Comparison of ENCODE assay signal across 1 cellular context in the genomic region with DNA sequence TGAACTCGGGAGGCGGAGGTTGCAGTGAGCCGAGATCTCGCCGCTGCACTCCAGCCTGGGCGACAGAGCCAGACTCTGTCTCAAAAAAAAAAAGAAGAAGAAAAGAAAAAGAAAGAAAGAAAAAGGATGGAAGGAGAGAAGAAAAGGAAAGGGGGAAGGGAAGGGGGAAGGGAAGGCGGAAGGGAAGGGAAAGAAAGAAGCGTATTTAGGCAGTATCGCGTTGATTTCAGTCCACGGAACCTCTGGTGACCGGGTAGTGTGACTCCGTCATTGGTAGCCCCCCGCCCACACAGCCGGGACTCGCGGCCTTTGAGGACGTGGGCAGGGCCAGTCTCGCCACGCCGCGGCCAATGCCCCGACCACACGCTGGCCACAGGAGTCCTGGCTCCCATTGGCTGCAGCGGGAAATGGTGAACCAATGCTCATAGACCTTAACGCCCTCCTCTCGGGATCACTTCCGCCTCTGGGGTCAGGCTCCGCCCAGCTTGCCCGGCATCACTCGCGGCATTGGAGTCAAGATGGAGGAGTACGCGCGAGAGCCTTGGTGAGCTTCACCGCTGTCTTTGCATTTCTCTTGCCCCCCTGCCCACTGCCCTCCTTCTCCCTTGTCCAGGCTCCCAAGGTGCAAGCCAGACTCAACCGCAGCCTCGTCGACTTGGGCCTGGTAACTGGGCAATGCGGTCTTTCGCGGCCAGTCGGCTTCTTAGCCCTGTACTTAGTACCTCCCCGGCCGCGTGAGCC.
TF ChIP-seq lines count a peak whose summit lies in the region.

A gene (plus strand): TSS at position 495 of the 741 bp plus-strand sequence. CDS start 24 bp downstream, at position 519.

TF ChIP-seq in HEK293, 187 proteins besides CTCF, POLR2A, EP300 and RAD21 (continued from another document and continues in another):
- TF ChIP-seq, protein P1, sequence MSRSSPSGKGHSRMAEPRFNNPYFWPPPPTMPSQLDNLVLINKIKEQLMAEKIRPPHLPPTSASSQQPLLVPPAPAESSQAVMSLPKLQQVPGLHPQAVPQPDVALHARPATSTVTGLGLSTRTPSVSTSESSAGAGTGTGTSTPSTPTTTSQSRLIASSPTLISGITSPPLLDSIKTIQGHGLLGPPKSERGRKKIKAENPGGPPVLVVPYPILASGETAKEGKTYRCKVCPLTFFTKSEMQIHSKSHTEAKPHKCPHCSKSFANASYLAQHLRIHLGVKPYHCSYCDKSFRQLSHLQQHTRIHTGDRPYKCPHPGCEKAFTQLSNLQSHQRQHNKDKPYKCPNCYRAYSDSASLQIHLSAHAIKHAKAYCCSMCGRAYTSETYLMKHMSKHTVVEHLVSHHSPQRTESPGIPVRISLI (tag by site-specific recombination; IDR thresholded peaks at IDR 0.05): no peak; the same call in none of the 2 replicates
- TF ChIP-seq ZNF121 (tag by site-specific recombination; IDR thresholded peaks at IDR 0.05) (no peak), OSR2 (tag by site-specific recombination; IDR thresholded peaks at IDR 0.05) (no peak), SP2 (tag by site-specific recombination; IDR thresholded peaks at IDR 0.05) (peak; percentile 96), PRDM1 (tag by site-specific recombination; IDR thresholded peaks at IDR 0.05) (peak; percentile 99), BCL11B (tag by site-specific recombination; IDR thresholded peaks at IDR 0.05; ENCODE audit: low read depth) (peak; percentile 95), ZNF549 (tag by site-specific recombination; IDR thresholded peaks at IDR 0.05) (no peak), TCF7L2 (IDR thresholded peaks at IDR 0.05; ENCODE audit: borderline replicate concordance, low read depth, low read length) (no peak), YY1 (tag by site-specific recombination; IDR thresholded peaks at IDR 0.05) (peak; percentile 86; the same call in 1 of the 2 replicates), ZNF211 (tag by site-specific recombination; IDR thresholded peaks at IDR 0.05; ENCODE audit: low read depth) (no peak), ZNF37A (tag by site-specific recombination; IDR thresholded peaks at IDR 0.05) (no peak), GLIS1 (tag by site-specific recombination; IDR thresholded peaks at IDR 0.05) (peak; percentile 58; the same call in 1 of the 2 replicates), ZEB2 (tag by site-specific recombination; IDR thresholded peaks at IDR 0.05) (peak; percentile 64; the same call in 1 of the 2 replicates), RBAK (tag by site-specific recombination; IDR thresholded peaks at IDR 0.05) (no peak), ZNF600 (tag by site-specific recombination; IDR thresholded peaks at IDR 0.05) (0 out of 2 replicates have a peak, but pooled peaks have one; percentile 8), ZNF16 (tag by site-specific recombination; IDR thresholded peaks at IDR 0.05; ENCODE audit: low read depth) (no peak), ZNF560 (tag by site-specific recombination; IDR thresholded peaks at IDR 0.05; ENCODE audit: borderline replicate concordance) (no peak), ZNF561 (tag by site-specific recombination; IDR thresholded peaks at IDR 0.05; ENCODE audit: borderline replicate concordance) (no peak; the same call in 1 of the 2 replicates), ZNF2 (tag by site-specific recombination; IDR thresholded peaks at IDR 0.05) (peak; percentile 87), GLI4 (tag by site-specific recombination; IDR thresholded peaks at IDR 0.05) (0 out of 2 replicates have a peak, but pooled peaks have one; percentile 37), ZNF292 (tag by site-specific recombination; IDR thresholded peaks at IDR 0.05; ENCODE audit: borderline replicate concordance, low read depth) (0 out of 2 replicates have a peak, but pooled peaks have one; percentile 4), ZBTB8A (tag by site-specific recombination; IDR thresholded peaks at IDR 0.05) (0 out of 2 replicates have a peak, but pooled peaks have one; percentile 16), ZNF48 (tag by site-specific recombination; IDR thresholded peaks at IDR 0.05) (no peak), ZNF169 (tag by site-specific recombination; IDR thresholded peaks at IDR 0.05) (no peak), ZBTB20 (tag by site-specific recombination; IDR thresholded peaks at IDR 0.05) (peak; percentile 38; the same call in 1 of the 2 replicates), ZNF391 (tag by site-specific recombination; IDR thresholded peaks at IDR 0.05; ENCODE audit: borderline replicate concordance, low read depth) (peak; percentile 79), KLF9 (tag by site-specific recombination; IDR thresholded peaks at IDR 0.05; ENCODE audit: low read depth) (peak; percentile 75), ZNF777 (tag by site-specific recombination; IDR thresholded peaks at IDR 0.05; ENCODE audit: borderline replicate concordance) (no peak), MYNN (tag by site-specific recombination; IDR thresholded peaks at IDR 0.05; ENCODE audit: borderline replicate concordance) (no peak), ZNF157 (tag by site-specific recombination; IDR thresholded peaks at IDR 0.05) (no peak), ZBTB21 (tag by site-specific recombination; IDR thresholded peaks at IDR 0.05) (peak; percentile 87), ZNF175 (tag by site-specific recombination; IDR thresholded peaks at IDR 0.05) (no peak), ZBTB48 (tag by site-specific recombination; IDR thresholded peaks at IDR 0.05) (0 out of 2 replicates have a peak, but pooled peaks have one; percentile 15), SALL2 (tag by site-specific recombination; IDR thresholded peaks at IDR 0.05; ENCODE audit: borderline replicate concordance) (no peak), TRIM28 (IDR thresholded peaks at IDR 0.05; ENCODE audit: borderline replicate concordance, low read length) (peak; percentile 71; the same call in 1 of the 2 replicates), REPIN1 (tag by site-specific recombination; IDR thresholded peaks at IDR 0.05; ENCODE audit: low read depth) (0 out of 2 replicates have a peak, but pooled peaks have one; percentile 35), SETDB1 (IDR thresholded peaks at IDR 0.05; ENCODE audit: insufficient read length, low read length) (no peak), ZNF629 (tag by site-specific recombination; IDR thresholded peaks at IDR 0.05) (peak; percentile 92), ZSCAN23 (tag by site-specific recombination; IDR thresholded peaks at IDR 0.05) (peak; percentile 31; the same call in 1 of the 2 replicates), SP7 (tag by site-specific recombination; IDR thresholded peaks at IDR 0.05) (peak; percentile 58; the same call in 1 of the 2 replicates), ZNF555 (tag by site-specific recombination; conservative IDR thresholded peaks at IDR 0.05) (no peak), SP3 (tag by site-specific recombination; IDR thresholded peaks at IDR 0.05) (peak; percentile 94), ZNF311 (tag by site-specific recombination; IDR thresholded peaks at IDR 0.05; ENCODE audit: borderline replicate concordance) (no peak), YY2 (tag by site-specific recombination; IDR thresholded peaks at IDR 0.05) (peak; percentile 89), ZNF24 (tag by site-specific recombination; IDR thresholded peaks at IDR 0.05) (no peak)
- TF ChIP-seq, protein P2, sequence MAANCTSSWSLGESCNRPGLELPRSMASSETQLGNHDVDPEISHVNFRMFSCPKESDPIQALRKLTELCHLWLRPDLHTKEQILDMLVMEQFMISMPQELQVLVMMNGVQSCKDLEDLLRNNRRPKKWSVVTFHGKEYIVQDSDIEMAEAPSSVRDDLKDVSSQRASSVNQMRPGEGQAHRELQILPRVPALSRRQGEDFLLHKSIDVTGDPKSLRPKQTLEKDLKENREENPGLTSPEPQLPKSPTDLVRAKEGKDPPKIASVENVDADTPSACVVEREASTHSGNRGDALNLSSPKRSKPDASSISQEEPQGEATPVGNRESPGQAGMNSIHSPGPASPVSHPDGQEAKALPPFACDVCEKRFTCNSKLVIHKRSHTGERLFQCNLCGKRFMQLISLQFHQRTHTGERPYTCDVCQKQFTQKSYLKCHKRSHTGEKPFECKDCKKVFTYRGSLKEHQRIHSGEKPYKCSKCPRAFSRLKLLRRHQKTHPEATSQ (tag by site-specific recombination; IDR thresholded peaks at IDR 0.05): no peak
- TF ChIP-seq, protein P3, sequence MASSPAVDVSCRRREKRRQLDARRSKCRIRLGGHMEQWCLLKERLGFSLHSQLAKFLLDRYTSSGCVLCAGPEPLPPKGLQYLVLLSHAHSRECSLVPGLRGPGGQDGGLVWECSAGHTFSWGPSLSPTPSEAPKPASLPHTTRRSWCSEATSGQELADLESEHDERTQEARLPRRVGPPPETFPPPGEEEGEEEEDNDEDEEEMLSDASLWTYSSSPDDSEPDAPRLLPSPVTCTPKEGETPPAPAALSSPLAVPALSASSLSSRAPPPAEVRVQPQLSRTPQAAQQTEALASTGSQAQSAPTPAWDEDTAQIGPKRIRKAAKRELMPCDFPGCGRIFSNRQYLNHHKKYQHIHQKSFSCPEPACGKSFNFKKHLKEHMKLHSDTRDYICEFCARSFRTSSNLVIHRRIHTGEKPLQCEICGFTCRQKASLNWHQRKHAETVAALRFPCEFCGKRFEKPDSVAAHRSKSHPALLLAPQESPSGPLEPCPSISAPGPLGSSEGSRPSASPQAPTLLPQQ (tag by site-specific recombination; IDR thresholded peaks at IDR 0.05): no peak; the same call in 1 of the 2 replicates
- TF ChIP-seq, protein P4, sequence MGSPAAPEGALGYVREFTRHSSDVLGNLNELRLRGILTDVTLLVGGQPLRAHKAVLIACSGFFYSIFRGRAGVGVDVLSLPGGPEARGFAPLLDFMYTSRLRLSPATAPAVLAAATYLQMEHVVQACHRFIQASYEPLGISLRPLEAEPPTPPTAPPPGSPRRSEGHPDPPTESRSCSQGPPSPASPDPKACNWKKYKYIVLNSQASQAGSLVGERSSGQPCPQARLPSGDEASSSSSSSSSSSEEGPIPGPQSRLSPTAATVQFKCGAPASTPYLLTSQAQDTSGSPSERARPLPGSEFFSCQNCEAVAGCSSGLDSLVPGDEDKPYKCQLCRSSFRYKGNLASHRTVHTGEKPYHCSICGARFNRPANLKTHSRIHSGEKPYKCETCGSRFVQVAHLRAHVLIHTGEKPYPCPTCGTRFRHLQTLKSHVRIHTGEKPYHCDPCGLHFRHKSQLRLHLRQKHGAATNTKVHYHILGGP (tag by site-specific recombination; IDR thresholded peaks at IDR 0.05): no peak
- TF ChIP-seq, protein P5, sequence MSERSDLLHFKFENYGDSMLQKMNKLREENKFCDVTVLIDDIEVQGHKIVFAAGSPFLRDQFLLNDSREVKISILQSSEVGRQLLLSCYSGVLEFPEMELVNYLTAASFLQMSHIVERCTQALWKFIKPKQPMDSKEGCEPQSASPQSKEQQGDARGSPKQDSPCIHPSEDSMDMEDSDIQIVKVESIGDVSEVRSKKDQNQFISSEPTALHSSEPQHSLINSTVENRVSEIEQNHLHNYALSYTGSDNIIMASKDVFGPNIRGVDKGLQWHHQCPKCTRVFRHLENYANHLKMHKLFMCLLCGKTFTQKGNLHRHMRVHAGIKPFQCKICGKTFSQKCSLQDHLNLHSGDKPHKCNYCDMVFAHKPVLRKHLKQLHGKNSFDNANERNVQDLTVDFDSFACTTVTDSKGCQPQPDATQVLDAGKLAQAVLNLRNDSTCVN (tag by site-specific recombination; optimal IDR thresholded peaks at IDR 0.05): peak; percentile 33
- TF ChIP-seq, protein P6, sequence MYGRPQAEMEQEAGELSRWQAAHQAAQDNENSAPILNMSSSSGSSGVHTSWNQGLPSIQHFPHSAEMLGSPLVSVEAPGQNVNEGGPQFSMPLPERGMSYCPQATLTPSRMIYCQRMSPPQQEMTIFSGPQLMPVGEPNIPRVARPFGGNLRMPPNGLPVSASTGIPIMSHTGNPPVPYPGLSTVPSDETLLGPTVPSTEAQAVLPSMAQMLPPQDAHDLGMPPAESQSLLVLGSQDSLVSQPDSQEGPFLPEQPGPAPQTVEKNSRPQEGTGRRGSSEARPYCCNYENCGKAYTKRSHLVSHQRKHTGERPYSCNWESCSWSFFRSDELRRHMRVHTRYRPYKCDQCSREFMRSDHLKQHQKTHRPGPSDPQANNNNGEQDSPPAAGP (tag by site-specific recombination; IDR thresholded peaks at IDR 0.05): peak; percentile 61
- TF ChIP-seq, protein P7, sequence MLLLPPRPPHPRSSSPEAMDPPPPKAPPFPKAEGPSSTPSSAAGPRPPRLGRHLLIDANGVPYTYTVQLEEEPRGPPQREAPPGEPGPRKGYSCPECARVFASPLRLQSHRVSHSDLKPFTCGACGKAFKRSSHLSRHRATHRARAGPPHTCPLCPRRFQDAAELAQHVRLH (tag by site-specific recombination; IDR thresholded peaks at IDR 0.05): peak; percentile 93
- TF ChIP-seq, protein P8, sequence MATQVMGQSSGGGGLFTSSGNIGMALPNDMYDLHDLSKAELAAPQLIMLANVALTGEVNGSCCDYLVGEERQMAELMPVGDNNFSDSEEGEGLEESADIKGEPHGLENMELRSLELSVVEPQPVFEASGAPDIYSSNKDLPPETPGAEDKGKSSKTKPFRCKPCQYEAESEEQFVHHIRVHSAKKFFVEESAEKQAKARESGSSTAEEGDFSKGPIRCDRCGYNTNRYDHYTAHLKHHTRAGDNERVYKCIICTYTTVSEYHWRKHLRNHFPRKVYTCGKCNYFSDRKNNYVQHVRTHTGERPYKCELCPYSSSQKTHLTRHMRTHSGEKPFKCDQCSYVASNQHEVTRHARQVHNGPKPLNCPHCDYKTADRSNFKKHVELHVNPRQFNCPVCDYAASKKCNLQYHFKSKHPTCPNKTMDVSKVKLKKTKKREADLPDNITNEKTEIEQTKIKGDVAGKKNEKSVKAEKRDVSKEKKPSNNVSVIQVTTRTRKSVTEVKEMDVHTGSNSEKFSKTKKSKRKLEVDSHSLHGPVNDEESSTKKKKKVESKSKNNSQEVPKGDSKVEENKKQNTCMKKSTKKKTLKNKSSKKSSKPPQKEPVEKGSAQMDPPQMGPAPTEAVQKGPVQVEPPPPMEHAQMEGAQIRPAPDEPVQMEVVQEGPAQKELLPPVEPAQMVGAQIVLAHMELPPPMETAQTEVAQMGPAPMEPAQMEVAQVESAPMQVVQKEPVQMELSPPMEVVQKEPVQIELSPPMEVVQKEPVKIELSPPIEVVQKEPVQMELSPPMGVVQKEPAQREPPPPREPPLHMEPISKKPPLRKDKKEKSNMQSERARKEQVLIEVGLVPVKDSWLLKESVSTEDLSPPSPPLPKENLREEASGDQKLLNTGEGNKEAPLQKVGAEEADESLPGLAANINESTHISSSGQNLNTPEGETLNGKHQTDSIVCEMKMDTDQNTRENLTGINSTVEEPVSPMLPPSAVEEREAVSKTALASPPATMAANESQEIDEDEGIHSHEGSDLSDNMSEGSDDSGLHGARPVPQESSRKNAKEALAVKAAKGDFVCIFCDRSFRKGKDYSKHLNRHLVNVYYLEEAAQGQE (tag by site-specific recombination; IDR thresholded peaks at IDR 0.05): peak; percentile 61; the same call in 1 of the 2 replicates
- TF ChIP-seq, protein P9, sequence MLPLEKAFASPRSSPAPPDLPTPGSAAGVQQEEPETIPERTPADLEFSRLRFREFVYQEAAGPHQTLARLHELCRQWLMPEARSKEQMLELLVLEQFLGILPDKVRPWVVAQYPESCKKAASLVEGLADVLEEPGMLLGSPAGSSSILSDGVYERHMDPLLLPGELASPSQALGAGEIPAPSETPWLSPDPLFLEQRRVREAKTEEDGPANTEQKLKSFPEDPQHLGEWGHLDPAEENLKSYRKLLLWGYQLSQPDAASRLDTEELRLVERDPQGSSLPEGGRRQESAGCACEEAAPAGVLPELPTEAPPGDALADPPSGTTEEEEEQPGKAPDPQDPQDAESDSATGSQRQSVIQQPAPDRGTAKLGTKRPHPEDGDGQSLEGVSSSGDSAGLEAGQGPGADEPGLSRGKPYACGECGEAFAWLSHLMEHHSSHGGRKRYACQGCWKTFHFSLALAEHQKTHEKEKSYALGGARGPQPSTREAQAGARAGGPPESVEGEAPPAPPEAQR (tag by site-specific recombination; IDR thresholded peaks at IDR 0.05): 0 out of 2 replicates have a peak, but pooled peaks have one; percentile 30
